Comparison of ENCODE assay signal across 22 cellular contexts in the genomic region with DNA sequence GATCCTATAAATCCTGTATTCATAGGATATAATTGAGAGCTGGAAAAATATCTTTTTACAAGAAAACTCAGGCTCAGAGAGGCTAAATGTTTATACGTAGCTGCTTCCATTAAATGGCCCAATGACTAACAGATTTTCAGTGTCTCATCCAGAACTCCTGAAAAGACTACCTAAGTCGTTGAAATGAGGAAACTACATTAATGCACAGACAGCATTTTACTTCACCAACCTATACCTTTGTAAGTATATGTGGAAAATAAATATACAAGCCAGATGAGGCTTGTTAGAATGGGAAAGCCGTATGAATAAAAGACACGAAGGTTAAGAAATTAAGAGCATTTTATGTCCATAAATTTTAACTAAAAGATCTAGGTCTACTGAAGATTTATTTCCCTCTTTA. TPM values are rescaled to one million over a fixed set of nuclear protein-coding genes. Genes with fewer than 3 reads are reported as not detected.
DNase-seq lines count a peak whose midpoint lies in the region; ATAC-seq, FAIRE-seq and TF ChIP-seq lines count a peak whose summit lies in the region.
"Had no signal": no experiment of that assay in that cellular context is flagged by ENCODE, and none has a peak within 500 bp of the region (broad histone marks: within the 10 kb centered on the region; RNA-seq: fewer than 3 reads in every experiment).

No MANE protein-coding gene starts in this region.

- H3K4me2 ChIP-seq in HepG2 (ENCODE audit: low read depth, low read length) (no peak overlapping the region), K562 (ENCODE audit: insufficient read depth, low read length) (no peak overlapping the region)
- H3K4me2 ChIP-seq: BLaER1 treated with 17β-estradiol and CSF1 and Interleukin-3, amounts not matched to agents 10 nM and 100 nM had no signal

- H4K20me1 ChIP-seq in HepG2 (ENCODE audit: insufficient read depth, low read length): no peaks in the 10 kb centered on the region
- H4K20me1 ChIP-seq in K562 (replicated peaks; ENCODE audit: control insufficient read depth, insufficient read depth, low read length): no peaks in the 10 kb centered on the region

- intact Hi-C loops in HepG2 (cut with micrococcal nuclease; ENCODE audit: unreplicated experiment): no loop called here
- intact Hi-C loops in right lobe of liver (cut with DNase I): no loop called here
- intact Hi-C loops in K562 (cut with micrococcal nuclease): no loop called here
- intact Hi-C loops in psoas muscle (cut with DNase I): no loop called here

- FAIRE-seq in HepG2 (lab: Jason Lieb, UNC) (no peak), G401.6 (lab: Jason Lieb, UNC) (peak; percentile 73), K562 (lab: Jason Lieb, UNC) (no peak)
- FAIRE-seq: A204.1, D721Med, GM12878, GM18507 had no signal

- H3K79me2 ChIP-seq in HepG2 (ENCODE audit: insufficient read depth, low read length): no peaks in the 10 kb centered on the region
- no peaks in the 10 kb centered on the region for H3K79me2 ChIP-seq in K562 (ENCODE audit: control insufficient read depth, insufficient read depth, low read length)

- no TSS peak for BruUV-seq in HepG2 (replicated peaks; lab: Mats Ljungman, UMichigan)
- BruUV-seq in K562 (replicated peaks; lab: Mats Ljungman, UMichigan): no TSS peak

- POLR2A ChIA-PET in HepG2 (lab: Yijun Ruan, JAX) (interaction anchor here (0.7 kb wide), 1 partner anchor 41 kb away, joined by 3 read pairs; no protein-coding TSS in a partner anchor), HEK293 (lab: Yijun Ruan, JAX) (interaction anchor here (1.0 kb wide), 1 partner anchor 76 kb away, joined by 6 read pairs; no protein-coding TSS in a partner anchor), K562 (lab: Yijun Ruan, JAX) (interaction anchor here (0.9 to 2.4 kb wide), 4 partner anchors 9 to 76 kb away, joined by 3 to 7 read pairs (median 6); a partner anchor contains a TSS)

- no peaks in the 10 kb centered on the region for H3K9me1 ChIP-seq in K562 (ENCODE audit: control insufficient read depth, insufficient read depth, low read length)

- no peak for TF ChIP-seq POLR2A in HepG2 (IDR thresholded peaks at IDR 0.05; ENCODE audit: insufficient read depth in 1 of 2, low read depth in 2 of 2, low read length in 2 of 2)
- no peak for TF ChIP-seq POLR2A in right lobe of liver (IDR thresholded peaks at IDR 0.05)
- TF ChIP-seq POLR2A in K562 (conservative IDR thresholded peaks at IDR 0.05): no peak

- H3K9me3 ChIP-seq in HepG2 (ENCODE audit: low read length): no peaks in the 10 kb centered on the region
- no peaks in the 10 kb centered on the region for H3K9me3 ChIP-seq in right lobe of liver
- H3K9me3 ChIP-seq in HEK293 (ENCODE audit: control insufficient read depth, insufficient read depth, low read depth, low read length): no peaks in the 10 kb centered on the region
- H3K9me3 ChIP-seq in K562 (replicated peaks; ENCODE audit: control insufficient read depth, insufficient read depth, low read depth, low read length): no peaks in the 10 kb centered on the region
- H3K9me3 ChIP-seq in psoas muscle: no peaks in the 10 kb centered on the region
- H3K9me3 ChIP-seq: BLaER1 treated with 17β-estradiol and CSF1 and Interleukin-3, amounts not matched to agents 10 nM and 100 nM; Caco-2 had no signal

- H3K27ac ChIP-seq in HepG2 (ENCODE audit: extremely low read length, insufficient read depth, low read length) (no peak overlapping the region), right lobe of liver (no peak overlapping the region), HEK293 (ENCODE audit: extremely low read depth, low read depth, low read length) (no peak overlapping the region), K562 (ENCODE audit: extremely low read depth, low read depth, low read length) (no peak overlapping the region), psoas muscle (no peak overlapping the region)
- H3K27ac ChIP-seq: BLaER1 treated with 17β-estradiol and CSF1 and Interleukin-3, amounts not matched to agents 10 nM and 100 nM; C4-2B had no signal

- TF ChIP-seq CTCF in HepG2 (CRISPR knock-in tag; IDR thresholded peaks at IDR 0.05) (no peak), right lobe of liver (IDR thresholded peaks at IDR 0.05) (no peak), HEK293 (tag by site-specific recombination; IDR thresholded peaks at IDR 0.05) (no peak), K562 (IDR thresholded peaks at IDR 0.05 in 2 of 3, conservative IDR thresholded peaks at IDR 0.05 in 1 of 3; ENCODE audit: insufficient read depth in 2 of 3, low read depth in 1 of 3, low read length in 3 of 3) (no peak), psoas muscle (IDR thresholded peaks at IDR 0.05) (no peak)

- no peak overlapping the region for H3K9ac ChIP-seq in HepG2 (ENCODE audit: insufficient read depth, low read depth, low read length)
- no peak overlapping the region for H3K9ac ChIP-seq in K562 (ENCODE audit: insufficient read depth in 1 of 2, low read depth in 2 of 2, low read length in 2 of 2)
- H3K9ac ChIP-seq: BLaER1 treated with 17β-estradiol and CSF1 and Interleukin-3, amounts not matched to agents 10 nM and 100 nM had no signal

- TF ChIP-seq RAD21 in HepG2 (CRISPR knock-in tag; IDR thresholded peaks at IDR 0.05) (no peak), K562 (CRISPR knock-in tag; conservative IDR thresholded peaks at IDR 0.05 in 1 of 2, IDR thresholded peaks at IDR 0.05 in 1 of 2) (no peak)

- WGBS in HepG2 (ENCODE audit: low lambda C conversion rate): 95% methylated on average over 4 of the region's 4 CpGs
- 94% methylated on average over 4 of the region's 4 CpGs for WGBS in right lobe of liver (ENCODE audit: insufficient coverage, low coverage, low lambda C conversion rate, missing lambda C conversion rate)
- WGBS in K562 (ENCODE audit: insufficient coverage, low coverage, missing lambda C conversion rate): 81% methylated on average over 4 of the region's 4 CpGs
- 83 to 87% (median 83%) methylated on average over 4 of the region's 4 CpGs for WGBS in psoas muscle, 3 donors

- H2AFZ ChIP-seq in HepG2 (ENCODE audit: low read length): no peak overlapping the region
- H2AFZ ChIP-seq in K562 (ENCODE audit: low read depth, low read length): no peak overlapping the region

- DNase-seq in HepG2 (ENCODE audit: low spot score) (no peak), right lobe of liver (no peak), K562 (ENCODE audit: extremely low read depth in 1 of 4, low spot score in 3 of 4) (no peak), activated gamma-delta T cell treated with Interleukin-2 at 50 U/mL for 16 hours (no peak), psoas muscle (no peak)
- DNase-seq: 8988T; AML-193; Caco-2; Calu3; CD4-positive, alpha-beta T cell; CD8-positive, alpha-beta T cell; DMS79 treated with DMSO at 0.1 percent for 48 hours; GDM1 had no signal

- H3K27me3 ChIP-seq in HepG2 (ENCODE audit: control insufficient read depth in 1 of 2, insufficient read depth in 2 of 2, low read length in 2 of 2): no peaks in the 10 kb centered on the region
- H3K27me3 ChIP-seq in right lobe of liver: no peaks in the 10 kb centered on the region
- no peaks in the 10 kb centered on the region for H3K27me3 ChIP-seq in K562 (ENCODE audit: control insufficient read depth in 2 of 2, insufficient read depth in 2 of 2, low read length in 2 of 2)
- H3K27me3 ChIP-seq in psoas muscle (ENCODE audit: insufficient read depth in 3 of 3, low read length in 2 of 3): no peaks in the 10 kb centered on the region
- H3K27me3 ChIP-seq: BLaER1 treated with 17β-estradiol and CSF1 and Interleukin-3, amounts not matched to agents 10 nM and 100 nM had no signal

- ATAC-seq in HepG2 (no peak), right lobe of liver (no peak), K562 (no peak), GM18867 (IDR thresholded peaks at IDR 0.05; ENCODE audit: unreplicated experiment) (no peak), psoas muscle (no peak)
- ATAC-seq: CD8-positive, alpha-beta T cell; GM12878 had no signal

- no peaks in the 10 kb centered on the region for H3K4me1 ChIP-seq in HepG2 (ENCODE audit: insufficient read depth, low read length)
- H3K4me1 ChIP-seq in right lobe of liver: no peaks in the 10 kb centered on the region
- peaks cover 14% of the 10 kb centered on the region for H3K4me1 ChIP-seq in HEK293 (ENCODE audit: control insufficient read depth, insufficient read depth, low read length)
- no peaks in the 10 kb centered on the region for H3K4me1 ChIP-seq in K562 (replicated peaks in 1 of 2; ENCODE audit: control insufficient read depth in 2 of 2, insufficient read depth in 2 of 2, low read length in 2 of 2)
- no peaks in the 10 kb centered on the region for H3K4me1 ChIP-seq in psoas muscle
- H3K4me1 ChIP-seq: BLaER1 treated with 17β-estradiol and CSF1 and Interleukin-3, amounts not matched to agents 10 nM and 100 nM; Caco-2 had no signal

- no peaks in the 10 kb centered on the region for H3K36me3 ChIP-seq in HepG2 (replicated peaks in 1 of 2; ENCODE audit: control insufficient read depth in 1 of 2, insufficient read depth in 2 of 2, low read length in 2 of 2)
- H3K36me3 ChIP-seq in right lobe of liver: no peaks in the 10 kb centered on the region
- H3K36me3 ChIP-seq in HEK293 (ENCODE audit: control insufficient read depth in 2 of 2, insufficient read depth in 1 of 2, low read length in 2 of 2): no peaks in the 10 kb centered on the region; a peak in 1 of 3 replicates
- peaks cover 20% of the 10 kb centered on the region; the same call in 2 of the 3 replicates for H3K36me3 ChIP-seq in K562 (ENCODE audit: control insufficient read depth, insufficient read depth, low read length)
- H3K36me3 ChIP-seq in psoas muscle (ENCODE audit: insufficient read depth in 1 of 2, low read depth in 1 of 2): peaks cover 0 to 21% of the 10 kb centered on the region in 2 donors

- no peak for TF ChIP-seq EP300 in HepG2 (IDR thresholded peaks at IDR 0.05; ENCODE audit: low read depth in 2 of 2, low read length in 2 of 2)
- TF ChIP-seq EP300 in HepG2 (CRISPR knock-in tag; IDR thresholded peaks at IDR 0.05; ENCODE audit: borderline replicate concordance): no peak
- no peak for TF ChIP-seq EP300 in K562 (IDR thresholded peaks at IDR 0.05; ENCODE audit: low read length)

- H3K4me3 ChIP-seq in HepG2 (replicated peaks in 1 of 3; ENCODE audit: insufficient read depth in 1 of 3, low read depth in 2 of 3, low read length in 3 of 3) (no peak overlapping the region), right lobe of liver (no peak overlapping the region), HEK293 (ENCODE audit: low read depth, low read length) (no peak overlapping the region), K562 (no peak overlapping the region), psoas muscle (no peak overlapping the region)
- H3K4me3 ChIP-seq: BLaER1 treated with 17β-estradiol and CSF1 and Interleukin-3, amounts not matched to agents 10 nM and 100 nM; GM12878 had no signal

- in situ Hi-C loops in HepG2 (cut with HindIII; ENCODE audit: extremely low pct_ligation_motif_present, low pct_unique_long_range_greater_than_20kb): no loop called here
- in situ Hi-C loops in K562 (cut with MboI): no loop called here

- CTCF ChIA-PET in HepG2 (lab: Yijun Ruan, JAX; ENCODE audit: low intra/inter-chr PET ratio, low total read pairs) (no interaction called here), HEK293 (lab: Yijun Ruan, JAX) (interaction anchor here (0.6 kb wide), 1 partner anchor 22 kb away, joined by 4 read pairs; no protein-coding TSS in a partner anchor), K562 (lab: Yijun Ruan, JAX; ENCODE audit: low intra/inter-chr PET ratio) (no interaction called here)

RNA-seq across cellular contexts. Expression of a gene that starts 8.4 kb away (rescaled TPM):
- 61.9 and 112 TPM in 2 replicates for total RNA-seq in HepG2 (2016; rRNA removed; fragmentation: Illumina TruSeq; extraction: Trizol)
- total RNA-seq in HepG2 (2016; cell fraction: cytosol; rRNA removed; fragmentation: Illumina TruSeq; extraction: Trizol; ENCODE audit: low read depth): 41.2 and 50.0 TPM in 2 replicates
- 54.2 and 101 TPM in 2 replicates for total RNA-seq in HepG2 (2016; cell fraction: insoluble cytoplasmic fraction; rRNA removed; fragmentation: Illumina TruSeq; extraction: Trizol)
- total RNA-seq in HepG2 (2016; cell fraction: membrane; rRNA removed; fragmentation: Illumina TruSeq; extraction: Trizol): 32.9 and 40.9 TPM in 2 replicates
- 146 and 153 TPM in 2 replicates for total RNA-seq in HepG2 (2016; cell fraction: nucleus; rRNA removed; fragmentation: Illumina TruSeq; extraction: Trizol)
- polyA plus RNA-seq in HepG2 (2011; rRNA removed): 70.1 and 83.5 TPM in 2 replicates
- 33.1 and 52.9 TPM in 2 replicates for polyA plus RNA-seq in HepG2 (2011; cell fraction: cytosol; rRNA removed)
- polyA plus RNA-seq in HepG2 (2011; cell fraction: nucleus; rRNA removed): 54.3 and 59.6 TPM in 2 replicates
- polyA plus RNA-seq in HepG2 (2012): 72.4 and 94.2 TPM in 2 replicates
- polyA plus RNA-seq in HepG2 (2016; cell fraction: cytosol; fragmentation: Illumina TruSeq; extraction: Trizol; ENCODE audit: low read depth): 6.0 and 7.3 TPM in 2 replicates
- polyA plus RNA-seq in HepG2 (2016; cell fraction: insoluble cytoplasmic fraction; fragmentation: Illumina TruSeq; extraction: Trizol; ENCODE audit: low read depth): 42.2 and 43.7 TPM in 2 replicates
- polyA plus RNA-seq in HepG2 (2016; cell fraction: membrane; fragmentation: Illumina TruSeq; extraction: Trizol; ENCODE audit: low read depth): 12.2 and 13.6 TPM in 2 replicates
- 146 and 157 TPM in 2 replicates for polyA plus RNA-seq in HepG2 (2016; cell fraction: nucleus; fragmentation: Illumina TruSeq; extraction: Trizol; ENCODE audit: insufficient read depth, low read depth)
- 25.1 and 77.1 TPM in 2 replicates for polyA minus RNA-seq in HepG2 (2011; rRNA and poly(A)+ RNA removed; ENCODE audit: low replicate concordance)
- polyA minus RNA-seq in HepG2 (2011; cell fraction: cytosol; rRNA and poly(A)+ RNA removed): 52.8 and 53.6 TPM in 2 replicates
- 161 and 172 TPM in 2 replicates for polyA minus RNA-seq in HepG2 (2011; cell fraction: nucleus; rRNA and poly(A)+ RNA removed)
- 10 to 100 TPM; 35.0 to 72.5 (median 51.9) TPM for total RNA-seq in right lobe of liver
- 102 and 244 TPM in 2 replicates for total RNA-seq in K562 (2011; cell fraction: chromatin; rRNA removed; ENCODE audit: low replicate concordance)
- 82.4 and 99.2 TPM in 2 replicates for total RNA-seq in K562 (2011; cell fraction: nucleolus; rRNA removed)
- total RNA-seq in K562 (2011; cell fraction: nucleoplasm; rRNA removed): 108 and 129 TPM in 2 replicates
- 66.3 and 84.2 TPM in 2 replicates for total RNA-seq in K562 (2014; rRNA removed)
- 134 and 138 TPM in 2 replicates for total RNA-seq in K562 (2014; rRNA removed; fragmentation: Illumina TruSeq; extraction: Trizol)
- 131 and 140 TPM in 2 replicates for total RNA-seq in K562 (2015; rRNA removed; fragmentation: Illumina TruSeq; extraction: Trizol)
- 66.1 and 72.7 TPM in 2 replicates for total RNA-seq in K562 (2021)
- 96.1 and 125 TPM in 2 replicates for polyA plus RNA-seq in K562 (2011; rRNA removed)
- 28.6 and 35.4 TPM in 2 replicates for polyA plus RNA-seq in K562 (2011; cell fraction: cytosol; rRNA removed)
- polyA plus RNA-seq in K562 (2011; cell fraction: nucleus; rRNA removed): 54.9 and 67.4 TPM in 2 replicates
- 60.9 and 75.4 TPM in 2 replicates for polyA plus RNA-seq in K562 (2012)
- 68.8 and 71.2 TPM in 2 replicates for polyA plus RNA-seq in K562 (2014; fragmentation: Illumina TruSeq; extraction: Trizol)
- polyA plus RNA-seq in K562 (2014; fragmentation: Nextera tagmentation; extraction: Ambion mirVana): 10 to 100 TPM; 46.5 to 61.1 TPM
- polyA plus RNA-seq in K562 (2014; rRNA removed): 63.1 and 72.1 TPM in 2 replicates
- 149 and 151 TPM in 2 replicates for polyA minus RNA-seq in K562 (2011; rRNA and poly(A)+ RNA removed)
- 38.2 and 52.5 TPM in 2 replicates for polyA minus RNA-seq in K562 (2011; cell fraction: cytosol; rRNA and poly(A)+ RNA removed)
- polyA minus RNA-seq in K562 (2011; cell fraction: nucleus; rRNA and poly(A)+ RNA removed): 72.2 and 76.3 TPM in 2 replicates
- 10 to 100 TPM; 13.4 to 17.5 (median 14.6) TPM for total RNA-seq in psoas muscle
- polyA plus RNA-seq in psoas muscle: 10 to 100 TPM; 22.7 to 29.9 (median 24.2) TPM

RNA-seq across cellular contexts. Expression of a gene that starts 40.6 kb away (rescaled TPM):
- total RNA-seq in HepG2 (2016; rRNA removed; fragmentation: Illumina TruSeq; extraction: Trizol): 112 and 183 TPM in 2 replicates
- 11.4 and 13.0 TPM in 2 replicates for total RNA-seq in HepG2 (2016; cell fraction: cytosol; rRNA removed; fragmentation: Illumina TruSeq; extraction: Trizol; ENCODE audit: low read depth)
- total RNA-seq in HepG2 (2016; cell fraction: insoluble cytoplasmic fraction; rRNA removed; fragmentation: Illumina TruSeq; extraction: Trizol): 101 and 177 TPM in 2 replicates
- 28.5 and 32.6 TPM in 2 replicates for total RNA-seq in HepG2 (2016; cell fraction: membrane; rRNA removed; fragmentation: Illumina TruSeq; extraction: Trizol)
- total RNA-seq in HepG2 (2016; cell fraction: nucleus; rRNA removed; fragmentation: Illumina TruSeq; extraction: Trizol): 112 TPM in 2 replicates
- polyA plus RNA-seq in HepG2 (2011; rRNA removed): 6.8 and 8.1 TPM in 2 replicates
- 3.2 and 5.2 TPM in 2 replicates for polyA plus RNA-seq in HepG2 (2011; cell fraction: cytosol; rRNA removed)
- polyA plus RNA-seq in HepG2 (2011; cell fraction: nucleus; rRNA removed): 6.9 and 7.9 TPM in 2 replicates
- polyA plus RNA-seq in HepG2 (2012): 41.5 and 63.8 TPM in 2 replicates
- polyA plus RNA-seq in HepG2 (2016; cell fraction: cytosol; fragmentation: Illumina TruSeq; extraction: Trizol; ENCODE audit: low read depth): 5.1 and 5.8 TPM in 2 replicates
- polyA plus RNA-seq in HepG2 (2016; cell fraction: insoluble cytoplasmic fraction; fragmentation: Illumina TruSeq; extraction: Trizol; ENCODE audit: low read depth): 185 and 186 TPM in 2 replicates
- polyA plus RNA-seq in HepG2 (2016; cell fraction: membrane; fragmentation: Illumina TruSeq; extraction: Trizol; ENCODE audit: low read depth): 12.7 and 15.0 TPM in 2 replicates
- polyA plus RNA-seq in HepG2 (2016; cell fraction: nucleus; fragmentation: Illumina TruSeq; extraction: Trizol; ENCODE audit: insufficient read depth, low read depth): 74.1 and 83.2 TPM in 2 replicates
- polyA minus RNA-seq in HepG2 (2011; rRNA and poly(A)+ RNA removed; ENCODE audit: low replicate concordance): 7.5 and 23.4 TPM in 2 replicates
- 13.1 and 17.5 TPM in 2 replicates for polyA minus RNA-seq in HepG2 (2011; cell fraction: cytosol; rRNA and poly(A)+ RNA removed)
- polyA minus RNA-seq in HepG2 (2011; cell fraction: nucleus; rRNA and poly(A)+ RNA removed): 70.1 and 89.5 TPM in 2 replicates
- 10 to 100 TPM; 27.8 to 47.3 (median 39.4) TPM for total RNA-seq in right lobe of liver
- 54.8 and 178 TPM in 2 replicates for total RNA-seq in K562 (2011; cell fraction: chromatin; rRNA removed; ENCODE audit: low replicate concordance)
- 19.3 and 24.5 TPM in 2 replicates for total RNA-seq in K562 (2011; cell fraction: nucleolus; rRNA removed)
- 46.9 and 86.5 TPM in 2 replicates for total RNA-seq in K562 (2011; cell fraction: nucleoplasm; rRNA removed)
- total RNA-seq in K562 (2014; rRNA removed): 78.0 and 82.5 TPM in 2 replicates
- total RNA-seq in K562 (2014; rRNA removed; fragmentation: Illumina TruSeq; extraction: Trizol): 171 and 210 TPM in 2 replicates
- total RNA-seq in K562 (2015; rRNA removed; fragmentation: Illumina TruSeq; extraction: Trizol): 149 and 155 TPM in 2 replicates
- total RNA-seq in K562 (2021): 120 and 144 TPM in 2 replicates
- polyA plus RNA-seq in K562 (2011; rRNA removed): 25.7 and 46.5 TPM in 2 replicates
- 5.0 and 11.6 TPM in 2 replicates for polyA plus RNA-seq in K562 (2011; cell fraction: cytosol; rRNA removed)
- polyA plus RNA-seq in K562 (2011; cell fraction: nucleus; rRNA removed): 14.5 and 19.5 TPM in 2 replicates
- 68.7 and 116 TPM in 2 replicates for polyA plus RNA-seq in K562 (2012)
- polyA plus RNA-seq in K562 (2014; fragmentation: Illumina TruSeq; extraction: Trizol): 272 and 295 TPM in 2 replicates
- polyA plus RNA-seq in K562 (2014; fragmentation: Nextera tagmentation; extraction: Ambion mirVana): 100 to 1,000 TPM; 124 to 140 TPM
- polyA plus RNA-seq in K562 (2014; rRNA removed): 71.4 and 81.9 TPM in 2 replicates
- polyA minus RNA-seq in K562 (2011; rRNA and poly(A)+ RNA removed): 103 and 112 TPM in 2 replicates
- 28.6 and 30.7 TPM in 2 replicates for polyA minus RNA-seq in K562 (2011; cell fraction: cytosol; rRNA and poly(A)+ RNA removed)
- 33.7 and 55.8 TPM in 2 replicates for polyA minus RNA-seq in K562 (2011; cell fraction: nucleus; rRNA and poly(A)+ RNA removed)
- total RNA-seq in psoas muscle: 100 to 1,000 TPM in 2 of 4 donors, 10 to 100 TPM in 2; 59.1 to 122 (median 96.1) TPM
- polyA plus RNA-seq in psoas muscle: 10 to 100 TPM; 34.8 to 70.3 (median 59.5) TPM
